Comparison of ENCODE assay signal across 26 cellular contexts in genomic region chr12:15632708-15633107, GRCh38.
A peak's percentile ranks its signal among the peaks of the same experiment; 100 is the strongest.
DNase-seq lines count a peak whose midpoint lies in the region; ATAC-seq and TF ChIP-seq lines count a peak whose summit lies in the region.
"Had no signal": no experiment of that assay in that cellular context is flagged by ENCODE, and none has a peak within 500 bp of the region (broad histone marks: within the 10 kb centered on the region; RNA-seq: fewer than 3 reads in every experiment).

No MANE protein-coding gene starts in this region.

- peaks cover 0 to 46% of the 10 kb centered on the region in 2 donors for H3K4me1 ChIP-seq in right atrium auricular region
- H3K4me1 ChIP-seq in osteoblast (ENCODE audit: insufficient read depth, low read length): peaks cover 79% of the 10 kb centered on the region
- peaks cover 38% of the 10 kb centered on the region for H3K4me1 ChIP-seq in vagina
- H3K4me1 ChIP-seq: BE2C, prostate gland had no signal

- H3K27ac Mint-ChIP-seq in chondrocyte (ENCODE audit: unreplicated experiment): peak overlapping the region; percentile 96
- H3K27ac Mint-ChIP-seq: activated naive CD8-positive, alpha-beta T cell; nephron; stimulated activated naive CD8-positive, alpha-beta T cell treated with anti-CD3 and anti-CD28 coated beads, Interleukin-15, Interleukin-2, amounts not matched to agents 100 ng/mL and 50 ng/mL, for 24 hours had no signal

- no peak for ATAC-seq in left cardiac atrium
- ATAC-seq: left colon had no signal

- H3K9me3 ChIP-seq in right atrium auricular region (no peaks in the 10 kb centered on the region), osteoblast (ENCODE audit: low read depth, low read length) (no peaks in the 10 kb centered on the region), vagina (no peaks in the 10 kb centered on the region)
- H3K9me3 ChIP-seq: BE2C, prostate gland, SJCRH30, transverse colon had no signal

- DNase-seq in right atrium auricular region (ENCODE audit: low spot score) (no peak), left cardiac atrium (no peak), chondrocyte (ENCODE audit: low spot score) (no peak), osteoblast (ENCODE audit: insufficient read length, low spot score, missing footprints) (no peak), vagina (ENCODE audit: extremely low spot score in 2 of 2) (no peak), NCI-H1694 (lab: John Stamatoyannopoulos, UW) (no peak)
- DNase-seq in activated CD4-positive, alpha-beta T cell treated with anti-CD3 and anti-CD28 coated beads, Interleukin-2, amount 50 U/mL, for 48 hours: no peak
- no peak for DNase-seq in activated effector memory CD4-positive, alpha-beta T cell treated with anti-CD3 and anti-CD28 coated beads, Interleukin-2, amount 50 U/mL, for 16 hours
- DNase-seq: 8988T; activated CD4-positive, alpha-beta T cell treated with anti-CD3 and anti-CD28 coated beads, Interleukin-2, amount 50 U/mL, for 1 hour; BE2C; cortex of kidney; DMS79 treated with DMSO at 0.1 percent for 48 hours; glutamatergic neuron; left colon; NCI-H1105 treated with DMSO at 0.1 percent for 48 hours; NCI-H510A treated with DMSO at 0.1 percent for 48 hours; NK-92 treated with Interleukin-12 subunit alpha and Interleukin-12 subunit beta, amount 100 ng/mL, for 24 hours; SJCRH30; stimulated activated CD4-positive, alpha-beta T cell treated with anti-CD3 and anti-CD28 coated beads, Interleukin-2, amount 100 ng/mL, for 48 hours; transverse colon had no signal

- no peaks in the 10 kb centered on the region for H3K9me3 Mint-ChIP-seq in chondrocyte (ENCODE audit: low read depth)
- H3K9me3 Mint-ChIP-seq: brain; nephron; stimulated activated naive CD8-positive, alpha-beta T cell treated with anti-CD3 and anti-CD28 coated beads, Interleukin-15, Interleukin-2, amounts not matched to agents 100 ng/mL and 50 ng/mL, for 24 hours had no signal

- H3K4me1 Mint-ChIP-seq in chondrocyte (ENCODE audit: low read depth): peaks cover 84% of the 10 kb centered on the region

- no peak for TF ChIP-seq CTCF in right atrium auricular region (IDR thresholded peaks at IDR 0.05)
- TF ChIP-seq CTCF in chondrocyte (IDR thresholded peaks at IDR 0.05): no peak
- no peak for TF ChIP-seq CTCF in osteoblast (IDR thresholded peaks at IDR 0.05; ENCODE audit: extremely low read depth, low read depth, low read length)
- TF ChIP-seq CTCF in vagina (IDR thresholded peaks at IDR 0.05): no peak

- no peak for TF ChIP-seq POLR2A in vagina (IDR thresholded peaks at IDR 0.05)

- no peak overlapping the region for H2AFZ ChIP-seq in osteoblast (ENCODE audit: low read length)

- H3K27ac ChIP-seq in right atrium auricular region (peak overlapping the region; percentile 24 to 41), osteoblast (ENCODE audit: low read depth, low read length) (peak overlapping the region; percentile 100), vagina (peak overlapping the region; percentile 9)
- H3K27ac ChIP-seq: prostate gland, SJCRH30, transverse colon had no signal

- H4K20me1 ChIP-seq in osteoblast (ENCODE audit: insufficient read depth, low read length): no peaks in the 10 kb centered on the region

- peaks cover 5% of the 10 kb centered on the region for H3K36me3 ChIP-seq in right atrium auricular region
- peaks cover 17% of the 10 kb centered on the region for H3K36me3 ChIP-seq in osteoblast (ENCODE audit: insufficient read depth, low read length)
- peaks cover 0 to 5% of the 10 kb centered on the region in 2 donors for H3K36me3 ChIP-seq in vagina
- H3K36me3 ChIP-seq: BE2C, prostate gland, SJCRH30, transverse colon had no signal

- peaks cover 16% of the 10 kb centered on the region for H3K36me3 Mint-ChIP-seq in chondrocyte (ENCODE audit: low read depth)
- H3K36me3 Mint-ChIP-seq: activated naive CD8-positive, alpha-beta T cell had no signal

- H3K27me3 Mint-ChIP-seq in chondrocyte (ENCODE audit: low read depth): no peaks in the 10 kb centered on the region
- H3K27me3 Mint-ChIP-seq: activated naive CD8-positive, alpha-beta T cell; brain; stimulated activated naive CD8-positive, alpha-beta T cell treated with anti-CD3 and anti-CD28 coated beads, Interleukin-15, Interleukin-2, amounts not matched to agents 100 ng/mL and 50 ng/mL, for 24 hours had no signal

- H3K4me2 ChIP-seq in osteoblast (ENCODE audit: insufficient read depth, low read length): peak overlapping the region; percentile 9

- H3K4me3 Mint-ChIP-seq in chondrocyte (ENCODE audit: unreplicated experiment): no peak overlapping the region
- H3K4me3 Mint-ChIP-seq: activated naive CD8-positive, alpha-beta T cell; brain; nephron; stimulated activated naive CD8-positive, alpha-beta T cell treated with anti-CD3 and anti-CD28 coated beads, Interleukin-15, Interleukin-2, amounts not matched to agents 100 ng/mL and 50 ng/mL, for 24 hours had no signal

- H3K27me3 ChIP-seq in right atrium auricular region: no peaks in the 10 kb centered on the region
- no peaks in the 10 kb centered on the region for H3K27me3 ChIP-seq in osteoblast (ENCODE audit: insufficient read depth, low read length)
- H3K27me3 ChIP-seq in vagina: no peaks in the 10 kb centered on the region
- H3K27me3 ChIP-seq: SJCRH30, transverse colon had no signal

- intact Hi-C loops in left cardiac atrium (cut with DNase I): loop anchor here in 1 of 2 donors (10.0 kb wide), 1 partner anchor 152 kb away; the partner anchor contains the start of gene EPS8
- intact Hi-C loops in vagina (cut with DNase I): no loop called here

- H3K4me3 ChIP-seq in right atrium auricular region: no peak overlapping the region
- H3K4me3 ChIP-seq in osteoblast (ENCODE audit: insufficient read depth, low read length): no peak overlapping the region
- no peak overlapping the region for H3K4me3 ChIP-seq in vagina
- H3K4me3 ChIP-seq: prostate gland, SJCRH30, transverse colon had no signal

- peaks cover 25% of the 10 kb centered on the region for H3K79me2 ChIP-seq in osteoblast (ENCODE audit: insufficient read depth, low read length)

Comparison
In these comparisons a context has a peak if more than half of its experiments do, and no peak if none do; other contexts are left out.
1. H3K27ac ChIP-seq: peak in every context shown above with its lines; median percentile 100 in osteoblast; 32 in right atrium auricular region; 9 in vagina.